Comparison of ENCODE assay signal across 1 cellular context in the genomic region with DNA sequence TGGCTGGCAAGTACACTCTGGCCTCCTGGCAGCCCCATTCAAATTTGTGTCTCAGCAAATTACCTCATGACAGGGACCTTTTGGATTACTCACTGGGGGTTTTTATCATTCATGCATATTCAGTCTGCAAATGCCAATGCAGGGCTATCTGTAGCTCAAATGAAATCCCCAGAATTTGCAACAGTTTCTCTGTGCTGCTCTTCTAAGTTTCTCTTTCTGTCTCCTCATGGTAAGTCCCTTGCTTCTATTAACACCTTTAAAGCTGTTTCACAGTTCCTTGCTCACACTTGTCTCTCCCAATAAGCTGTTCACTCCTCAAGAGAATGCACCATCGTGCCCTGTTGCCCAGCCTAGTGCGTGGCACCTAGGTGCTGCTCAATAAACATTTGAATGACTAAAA.
A peak's percentile ranks its signal among the peaks of the same experiment; 100 is the strongest.
TF ChIP-seq lines count a peak whose summit lies in the region.

No MANE protein-coding gene starts in this region.

TF ChIP-seq in GM12878, 131 proteins besides CTCF, POLR2A, EP300 and RAD21 (continued from another document and continues in another):
- TF ChIP-seq TCF7 (IDR thresholded peaks at IDR 0.05; ENCODE audit: borderline replicate concordance), result no peak
- TF ChIP-seq E4F1 (IDR thresholded peaks at IDR 0.05; ENCODE audit: borderline replicate concordance, partially characterized antibody), result no peak
- no peak for TF ChIP-seq NR2C1 (IDR thresholded peaks at IDR 0.05)
- 0 out of 4 replicates have a peak, but pooled peaks of 1 of the 2 experiments have one; percentile 18 for TF ChIP-seq BHLHE40 (IDR thresholded peaks at IDR 0.05; ENCODE audit: borderline replicate concordance in 1 of 2, low read depth in 2 of 2, low read length in 1 of 2)
- TF ChIP-seq TAF1 (IDR thresholded peaks at IDR 0.05; ENCODE audit: borderline replicate concordance, low read depth, low read length), result no peak
- no peak for TF ChIP-seq DPF2 (IDR thresholded peaks at IDR 0.05)
- no peak for TF ChIP-seq TCF3 (IDR thresholded peaks at IDR 0.05; ENCODE audit: borderline replicate concordance, insufficient read depth, low read depth, low read length)
- TF ChIP-seq STAT3 (IDR thresholded peaks at IDR 0.05; ENCODE audit: low read depth, low read length), result 0 out of 2 replicates have a peak, but pooled peaks have one; percentile 66
- no peak for TF ChIP-seq MYC (IDR thresholded peaks at IDR 0.05; ENCODE audit: insufficient read depth, insufficient read length, insufficient replicate concordance, low read length, severe bottlenecking)
- TF ChIP-seq, protein P1, sequence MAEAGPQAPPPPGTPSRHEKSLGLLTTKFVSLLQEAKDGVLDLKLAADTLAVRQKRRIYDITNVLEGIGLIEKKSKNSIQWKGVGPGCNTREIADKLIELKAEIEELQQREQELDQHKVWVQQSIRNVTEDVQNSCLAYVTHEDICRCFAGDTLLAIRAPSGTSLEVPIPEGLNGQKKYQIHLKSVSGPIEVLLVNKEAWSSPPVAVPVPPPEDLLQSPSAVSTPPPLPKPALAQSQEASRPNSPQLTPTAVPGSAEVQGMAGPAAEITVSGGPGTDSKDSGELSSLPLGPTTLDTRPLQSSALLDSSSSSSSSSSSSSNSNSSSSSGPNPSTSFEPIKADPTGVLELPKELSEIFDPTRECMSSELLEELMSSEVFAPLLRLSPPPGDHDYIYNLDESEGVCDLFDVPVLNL (IDR thresholded peaks at IDR 0.05; ENCODE audit: low read depth, low read length), result no peak
- no peak for TF ChIP-seq HCFC1 (IDR thresholded peaks at IDR 0.05; ENCODE audit: low read length)
- no peak for TF ChIP-seq MLLT1 (IDR thresholded peaks at IDR 0.05)
- no peak for TF ChIP-seq SREBF1 (IDR thresholded peaks at IDR 0.05; ENCODE audit: low read length)
- no peak for TF ChIP-seq POLR2AphosphoS2 (IDR thresholded peaks at IDR 0.05; ENCODE audit: low read depth, low read length)
- TF ChIP-seq SRF (IDR thresholded peaks at IDR 0.05; ENCODE audit: low read depth in 2 of 2, low read length in 2 of 2), result no peak
- TF ChIP-seq NR2C2 (IDR thresholded peaks at IDR 0.05; ENCODE audit: borderline replicate concordance, control insufficient read depth, insufficient read length, low read depth), result no peak
- no peak for TF ChIP-seq REST (IDR thresholded peaks at IDR 0.05; ENCODE audit: low read depth, low read length)
- TF ChIP-seq, protein P2, sequence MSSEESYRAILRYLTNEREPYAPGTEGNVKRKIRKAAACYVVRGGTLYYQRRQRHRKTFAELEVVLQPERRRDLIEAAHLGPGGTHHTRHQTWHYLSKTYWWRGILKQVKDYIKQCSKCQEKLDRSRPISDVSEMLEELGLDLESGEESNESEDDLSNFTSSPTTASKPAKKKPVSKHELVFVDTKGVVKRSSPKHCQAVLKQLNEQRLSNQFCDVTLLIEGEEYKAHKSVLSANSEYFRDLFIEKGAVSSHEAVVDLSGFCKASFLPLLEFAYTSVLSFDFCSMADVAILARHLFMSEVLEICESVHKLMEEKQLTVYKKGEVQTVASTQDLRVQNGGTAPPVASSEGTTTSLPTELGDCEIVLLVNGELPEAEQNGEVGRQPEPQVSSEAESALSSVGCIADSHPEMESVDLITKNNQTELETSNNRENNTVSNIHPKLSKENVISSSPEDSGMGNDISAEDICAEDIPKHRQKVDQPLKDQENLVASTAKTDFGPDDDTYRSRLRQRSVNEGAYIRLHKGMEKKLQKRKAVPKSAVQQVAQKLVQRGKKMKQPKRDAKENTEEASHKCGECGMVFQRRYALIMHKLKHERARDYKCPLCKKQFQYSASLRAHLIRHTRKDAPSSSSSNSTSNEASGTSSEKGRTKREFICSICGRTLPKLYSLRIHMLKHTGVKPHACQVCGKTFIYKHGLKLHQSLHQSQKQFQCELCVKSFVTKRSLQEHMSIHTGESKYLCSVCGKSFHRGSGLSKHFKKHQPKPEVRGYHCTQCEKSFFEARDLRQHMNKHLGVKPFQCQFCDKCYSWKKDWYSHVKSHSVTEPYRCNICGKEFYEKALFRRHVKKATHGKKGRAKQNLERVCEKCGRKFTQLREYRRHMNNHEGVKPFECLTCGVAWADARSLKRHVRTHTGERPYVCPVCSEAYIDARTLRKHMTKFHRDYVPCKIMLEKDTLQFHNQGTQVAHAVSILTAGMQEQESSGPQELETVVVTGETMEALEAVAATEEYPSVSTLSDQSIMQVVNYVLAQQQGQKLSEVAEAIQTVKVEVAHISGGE (CRISPR knock-in tag; IDR thresholded peaks at IDR 0.05), result no peak
- no peak; the same call in 1 of the 2 replicates for TF ChIP-seq BCL11A (IDR thresholded peaks at IDR 0.05; ENCODE audit: low read depth, low read length)
- no peak for TF ChIP-seq CUX1 (IDR thresholded peaks at IDR 0.05; ENCODE audit: insufficient replicate concordance, low read depth, low read length)
- TF ChIP-seq ZBED1 (IDR thresholded peaks at IDR 0.05; ENCODE audit: borderline replicate concordance), result 0 out of 2 replicates have a peak, but pooled peaks have one; percentile 62
- 0 out of 2 replicates have a peak, but pooled peaks have one; percentile 13 for TF ChIP-seq CREM (IDR thresholded peaks at IDR 0.05; ENCODE audit: low read depth)
- TF ChIP-seq JUND (IDR thresholded peaks at IDR 0.05; ENCODE audit: low read depth, low read length), result no peak
- peak; percentile 42; the same call in 1 of the 2 replicates for TF ChIP-seq EED (IDR thresholded peaks at IDR 0.05; ENCODE audit: low read depth)
- no peak for TF ChIP-seq IRF5 (IDR thresholded peaks at IDR 0.05; ENCODE audit: borderline replicate concordance)
- TF ChIP-seq ZNF24 (IDR thresholded peaks at IDR 0.05), result no peak
- TF ChIP-seq WRNIP1 (IDR thresholded peaks at IDR 0.05; ENCODE audit: borderline replicate concordance, low read depth, low read length), result no peak
- TF ChIP-seq EGR1 (IDR thresholded peaks at IDR 0.05; ENCODE audit: borderline replicate concordance in 1 of 2, low read depth in 2 of 2, low read length in 2 of 2), result no peak
- TF ChIP-seq MTA3 (IDR thresholded peaks at IDR 0.05; ENCODE audit: borderline replicate concordance, low read length), result no peak; the same call in 1 of the 2 replicates
- no peak for TF ChIP-seq FOXK2 (IDR thresholded peaks at IDR 0.05)
- no peak for TF ChIP-seq SMARCA5 (IDR thresholded peaks at IDR 0.05)
- TF ChIP-seq ZBTB4 (CRISPR knock-in tag; IDR thresholded peaks at IDR 0.05), result no peak
